ENCODE assay signal across 1 cellular context in the genomic region with DNA sequence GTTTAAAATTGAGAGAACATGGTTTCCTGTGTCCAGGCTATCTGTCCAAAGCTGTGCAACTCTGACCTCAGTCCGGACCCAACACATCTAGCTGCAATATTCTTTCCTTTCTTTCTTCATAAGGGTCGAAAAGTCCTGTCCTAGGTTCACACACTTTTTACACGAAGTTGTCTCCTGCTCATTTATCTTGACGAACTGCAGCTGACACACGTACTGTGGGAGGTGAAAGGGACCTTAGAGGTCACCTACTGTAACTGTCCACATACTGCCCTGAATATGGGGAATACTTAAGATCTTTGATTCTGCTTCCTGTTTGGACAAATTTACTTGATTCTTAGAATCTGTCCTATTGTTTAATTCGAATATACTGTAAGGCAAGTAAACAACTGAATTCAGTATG.
TF ChIP-seq lines count a peak whose summit lies in the region.

No MANE protein-coding gene starts in this region.

TF ChIP-seq in SK-N-SH, 30 proteins besides CTCF, POLR2A, EP300 and RAD21:
- TF ChIP-seq, protein P1, sequence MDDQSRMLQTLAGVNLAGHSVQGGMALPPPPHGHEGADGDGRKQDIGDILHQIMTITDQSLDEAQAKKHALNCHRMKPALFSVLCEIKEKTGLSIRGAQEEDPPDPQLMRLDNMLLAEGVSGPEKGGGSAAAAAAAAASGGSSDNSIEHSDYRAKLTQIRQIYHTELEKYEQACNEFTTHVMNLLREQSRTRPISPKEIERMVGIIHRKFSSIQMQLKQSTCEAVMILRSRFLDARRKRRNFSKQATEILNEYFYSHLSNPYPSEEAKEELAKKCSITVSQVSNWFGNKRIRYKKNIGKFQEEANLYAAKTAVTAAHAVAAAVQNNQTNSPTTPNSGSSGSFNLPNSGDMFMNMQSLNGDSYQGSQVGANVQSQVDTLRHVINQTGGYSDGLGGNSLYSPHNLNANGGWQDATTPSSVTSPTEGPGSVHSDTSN (IDR thresholded peaks at IDR 0.05), result no peak
- TF ChIP-seq POLR2AphosphoS5 (IDR thresholded peaks at IDR 0.05; ENCODE audit: low read depth, low read length) (no peak), YY1 (IDR thresholded peaks at IDR 0.05; ENCODE audit: low read depth) (no peak), MXI1 (IDR thresholded peaks at IDR 0.05; ENCODE audit: low read depth, low read length) (no peak), GATA2 (CRISPR knock-in tag; IDR thresholded peaks at IDR 0.05) (no peak), NFIC (IDR thresholded peaks at IDR 0.05; ENCODE audit: borderline replicate concordance) (no peak), FOSL2 (IDR thresholded peaks at IDR 0.05; ENCODE audit: borderline replicate concordance, low read depth) (no peak), RXRA (IDR thresholded peaks at IDR 0.05; ENCODE audit: borderline replicate concordance, low read depth) (no peak), TEAD4 (IDR thresholded peaks at IDR 0.05; ENCODE audit: borderline replicate concordance, insufficient read depth) (no peak), JUND (IDR thresholded peaks at IDR 0.05) (no peak), TAF1 (IDR thresholded peaks at IDR 0.05; ENCODE audit: borderline replicate concordance, low read depth, low read length) (no peak), ELF1 (IDR thresholded peaks at IDR 0.05) (no peak), NRF1 (IDR thresholded peaks at IDR 0.05; ENCODE audit: low read depth, low read length) (no peak), ZBTB33 (IDR thresholded peaks at IDR 0.05; ENCODE audit: borderline replicate concordance, low read depth) (no peak), TCF12 (IDR thresholded peaks at IDR 0.05) (no peak), RCOR1 (IDR thresholded peaks at IDR 0.05; ENCODE audit: low read length) (no peak), SIN3A (IDR thresholded peaks at IDR 0.05; ENCODE audit: borderline replicate concordance, low read depth, low read length) (no peak)
